Comparison of ENCODE assay signal across 13 cellular contexts in the genomic region with DNA sequence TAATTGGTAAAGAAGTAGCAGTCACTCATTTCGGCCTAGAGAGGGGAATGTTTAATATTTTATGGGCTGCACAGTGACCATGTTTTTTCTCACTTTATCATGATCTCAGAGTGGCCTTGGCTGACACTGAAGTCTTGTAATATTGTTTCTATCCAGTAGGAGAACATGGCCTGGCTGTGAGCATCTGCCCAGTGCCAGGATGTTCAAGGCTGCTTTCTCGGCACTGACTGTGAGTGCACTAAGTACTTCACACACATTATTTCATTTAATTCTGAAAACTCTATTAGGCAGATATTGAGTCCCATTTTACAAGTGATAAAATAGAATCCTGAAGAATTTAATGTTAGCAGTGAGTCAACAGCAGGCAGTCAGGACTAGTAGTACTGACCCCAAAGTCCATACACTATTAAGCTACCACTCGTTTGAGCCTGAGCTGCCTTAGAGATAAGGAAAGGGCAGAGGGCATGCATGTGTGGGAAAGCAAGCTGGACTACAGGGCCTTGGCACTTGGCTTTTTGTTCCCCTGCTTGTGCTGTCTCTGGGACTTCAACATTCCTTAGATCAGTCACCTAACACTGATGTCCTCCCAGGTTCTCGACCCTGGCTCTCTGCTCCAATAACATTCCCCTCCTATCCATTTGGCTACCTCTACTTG. TPM values are rescaled to one million over a fixed set of nuclear protein-coding genes. Genes with fewer than 3 reads are reported as not detected.
A peak's percentile ranks its signal among the peaks of the same experiment; 100 is the strongest.
DNase-seq lines count a peak whose midpoint lies in the region; ATAC-seq and TF ChIP-seq lines count a peak whose summit lies in the region.
"Had no signal": no experiment of that assay in that cellular context is flagged by ENCODE, and none has a peak within 500 bp of the region (broad histone marks: within the 10 kb centered on the region; RNA-seq: fewer than 3 reads in every experiment).

No MANE protein-coding gene starts in this region.

- H3K4me1 ChIP-seq in MM.1S (ENCODE audit: low read length) = no peaks in the 10 kb centered on the region
- H3K4me1 ChIP-seq in right atrium auricular region = no peaks in the 10 kb centered on the region

- no peak for ATAC-seq in HG02610 (IDR thresholded peaks at IDR 0.05; ENCODE audit: unreplicated experiment)
- no peak for ATAC-seq in effector memory CD8-positive, alpha-beta T cell (replicated peaks)

- no peaks in the 10 kb centered on the region for H3K79me2 ChIP-seq in MM.1S (ENCODE audit: low read length)

- H3K4me3 Mint-ChIP-seq in Calu3 (ENCODE audit: low read depth, unreplicated experiment) (no peak overlapping the region), neural crest cell (no peak overlapping the region)
- no peak overlapping the region for H3K4me3 Mint-ChIP-seq in effector memory CD8-positive, alpha-beta T cell
- H3K4me3 Mint-ChIP-seq: activated T-cell treated with anti-CD3 and anti-CD28 coated beads, Interleukin-2, amount 50 U/mL, for 24 hours had no signal

- no peaks in the 10 kb centered on the region for H3K27me3 ChIP-seq in MM.1S (replicated peaks; ENCODE audit: insufficient read depth, low read length)
- no peaks in the 10 kb centered on the region for H3K27me3 ChIP-seq in right atrium auricular region

- H3K36me3 ChIP-seq in MM.1S (replicated peaks; ENCODE audit: insufficient read depth, low read length) = no peaks in the 10 kb centered on the region
- no peaks in the 10 kb centered on the region for H3K36me3 ChIP-seq in right atrium auricular region

- no TSS peak for BruUV-seq in Calu3 (replicated peaks; lab: Mats Ljungman, UMichigan)

- CTCF ChIA-PET in Calu3 (lab: Charles Lee) = no interaction called here

- no peak overlapping the region for H3K9ac ChIP-seq in MM.1S (ENCODE audit: low read length)

- H4K20me1 ChIP-seq in MM.1S (ENCODE audit: insufficient read depth, low read length) = no peaks in the 10 kb centered on the region

- DNase-seq in Calu3 (peak; percentile 12), MM.1S (no peak), dermis blood vessel endothelial cell (peak; percentile 39), neural crest cell (ENCODE audit: low read depth, low spot score) (no peak), right atrium auricular region (ENCODE audit: low spot score) (no peak), epidermal melanocyte (ENCODE audit: insufficient read length, low spot score) (no peak)
- no peak for DNase-seq in effector memory CD8-positive, alpha-beta T cell
- DNase-seq: activated T-cell treated with anti-CD3 and anti-CD28 coated beads, Interleukin-2, amount 50 U/mL, for 24 hours; DMS153; dorsolateral prefrontal cortex; NCI-H510A; T1000 had no signal

- intact Hi-C loops in Calu3 (cut with micrococcal nuclease; ENCODE audit: unreplicated experiment) = no loop called here

- no peaks in the 10 kb centered on the region for H3K9me3 ChIP-seq in MM.1S (replicated peaks; ENCODE audit: insufficient read depth, low read length)
- no peaks in the 10 kb centered on the region for H3K9me3 ChIP-seq in right atrium auricular region

- no peaks in the 10 kb centered on the region for H3K9me2 ChIP-seq in MM.1S (replicated peaks; ENCODE audit: insufficient read depth, low read length)

- H3K27ac ChIP-seq in MM.1S (ENCODE audit: low read length) (no peak overlapping the region), right atrium auricular region (no peak overlapping the region)
- H3K27ac ChIP-seq: dorsolateral prefrontal cortex had no signal

- no peak overlapping the region for H2AFZ ChIP-seq in MM.1S (ENCODE audit: low read length)

- H3K9me3 Mint-ChIP-seq in Calu3 (ENCODE audit: low read depth, unreplicated experiment) (no peaks in the 10 kb centered on the region), neural crest cell (no peaks in the 10 kb centered on the region)
- H3K9me3 Mint-ChIP-seq in effector memory CD8-positive, alpha-beta T cell = no peaks in the 10 kb centered on the region
- H3K9me3 Mint-ChIP-seq: activated T-cell treated with anti-CD3 and anti-CD28 coated beads, Interleukin-2, amount 50 U/mL, for 24 hours had no signal

- H3K4me3 ChIP-seq in MM.1S (ENCODE audit: low read length) (no peak overlapping the region), right atrium auricular region (no peak overlapping the region)
- H3K4me3 ChIP-seq: dorsolateral prefrontal cortex had no signal

- no peaks in the 10 kb centered on the region for H3F3A ChIP-seq in MM.1S (ENCODE audit: insufficient read depth, low read length)

- TF ChIP-seq CTCF in Calu3 (IDR thresholded peaks at IDR 0.05; ENCODE audit: unreplicated experiment) = no peak
- peak; percentile 6; the same call in 1 of the 2 replicates for TF ChIP-seq CTCF in MM.1S (IDR thresholded peaks at IDR 0.05; ENCODE audit: low read length)
- peak; percentile 28 for TF ChIP-seq CTCF in neural crest cell (conservative IDR thresholded peaks at IDR 0.05)
- no peak for TF ChIP-seq CTCF in right atrium auricular region (IDR thresholded peaks at IDR 0.05)

- H3K27ac Mint-ChIP-seq in Calu3 (ENCODE audit: unreplicated experiment) (peak overlapping the region; percentile 7), neural crest cell (ENCODE audit: unreplicated experiment) (no peak overlapping the region)
- H3K27ac Mint-ChIP-seq in effector memory CD8-positive, alpha-beta T cell = no peak overlapping the region
- H3K27ac Mint-ChIP-seq: activated T-cell treated with anti-CD3 and anti-CD28 coated beads, Interleukin-2, amount 50 U/mL, for 24 hours had no signal

- H3K36me3 Mint-ChIP-seq in Calu3 (ENCODE audit: insufficient read depth, unreplicated experiment) (no peaks in the 10 kb centered on the region), neural crest cell (ENCODE audit: low read depth) (no peaks in the 10 kb centered on the region)
- no peaks in the 10 kb centered on the region for H3K36me3 Mint-ChIP-seq in effector memory CD8-positive, alpha-beta T cell (ENCODE audit: insufficient read depth)

- H3K27me3 Mint-ChIP-seq in Calu3 (ENCODE audit: unreplicated experiment) (no peaks in the 10 kb centered on the region), neural crest cell (ENCODE audit: low read depth) (no peaks in the 10 kb centered on the region)
- peaks cover 0 to under 1% of the 10 kb centered on the region in 2 donors for H3K27me3 Mint-ChIP-seq in effector memory CD8-positive, alpha-beta T cell
- H3K27me3 Mint-ChIP-seq: activated T-cell treated with anti-CD3 and anti-CD28 coated beads, Interleukin-2, amount 50 U/mL, for 24 hours had no signal

- H3K4me1 Mint-ChIP-seq in Calu3 (ENCODE audit: low read depth, unreplicated experiment) = peaks cover 47% of the 10 kb centered on the region
- no peaks in the 10 kb centered on the region for H3K4me1 Mint-ChIP-seq in neural crest cell
- H3K4me1 Mint-ChIP-seq in effector memory CD8-positive, alpha-beta T cell (ENCODE audit: low read depth in 2 of 2) = peaks cover 1 to 5% of the 10 kb centered on the region in 2 donors

- H3K4me2 ChIP-seq in MM.1S (ENCODE audit: low read depth, low read length) = no peak overlapping the region

RNA-seq across cellular contexts. Expression of a gene that starts 42.2 kb away (rescaled TPM):
- total RNA-seq in Calu3 (2022) (35.9 and 45.8 TPM in 2 replicates), dermis blood vessel endothelial cell (21.4 and 22.1 TPM in 2 replicates), neural crest cell (51.2 and 51.8 TPM in 2 replicates), right atrium auricular region (10 to 100 TPM; 13.1 to 30.3 TPM)

RNA-seq across cellular contexts. Expression of a gene that starts 52.3 kb away (rescaled TPM):
- total RNA-seq in Calu3 (2022) (336 and 363 TPM in 2 replicates), dermis blood vessel endothelial cell (15.1 and 23.3 TPM in 2 replicates), neural crest cell (34.6 and 40.4 TPM in 2 replicates), right atrium auricular region (1 to 10 TPM; 2.1 to 2.7 TPM)

Comparison
In these comparisons a context has a peak if more than half of its experiments do, and no peak if none do; other contexts are left out.
1. DNase-seq: peak in Calu3 (single experiment) and dermis blood vessel endothelial cell (single experiment); none in MM.1S (single experiment), neural crest cell (single experiment), right atrium auricular region (single experiment), effector memory CD8-positive, alpha-beta T cell (0 of 3) and epidermal melanocyte (single experiment).
2. CTCF ChIP-seq: peak in MM.1S (single experiment) and neural crest cell (single experiment); none in Calu3 (single experiment) and right atrium auricular region (0 of 2).